14 cellular contexts compared by ENCODE assay signal in genomic region chr1:66251521-66251920, GRCh38.
DNase-seq lines count a peak whose midpoint lies in the region; ATAC-seq and TF ChIP-seq lines count a peak whose summit lies in the region.
"Had no signal": no experiment of that assay in that cellular context is flagged by ENCODE, and none has a peak within 500 bp of the region (broad histone marks: within the 10 kb centered on the region; RNA-seq: fewer than 3 reads in every experiment).

No MANE protein-coding gene starts in this region.

- ATAC-seq in HG03135 (IDR thresholded peaks at IDR 0.05; ENCODE audit: unreplicated experiment) (peak; percentile 44), mucosa of descending colon (peak; percentile 35), HG03108 (IDR thresholded peaks at IDR 0.05; ENCODE audit: unreplicated experiment) (no peak), HG03521 (IDR thresholded peaks at IDR 0.05; ENCODE audit: unreplicated experiment) (no peak)

- no peak for TF ChIP-seq CTCF in mucosa of descending colon (IDR thresholded peaks at IDR 0.05)

- intact Hi-C loops in mucosa of descending colon (cut with DNase I, micrococcal nuclease) (loop anchor here in 1 of 2 donors (5.0 kb wide), 1 partner anchor 196 kb away; no protein-coding TSS in a partner anchor), posterior vena cava (cut with DNase I) (loop anchor here (5.0 kb wide), 1 partner anchor 196 kb away; no protein-coding TSS in a partner anchor)

- peaks cover 8% of the 10 kb centered on the region for H3K4me1 ChIP-seq in SJCRH30
- no peaks in the 10 kb centered on the region for H3K4me1 ChIP-seq in mucosa of descending colon (ENCODE audit: low read depth)

- H3K4me3 ChIP-seq in SJCRH30 (no peak overlapping the region), mucosa of descending colon (no peak overlapping the region)
- H3K4me3 ChIP-seq: skin epidermis had no signal

- H3K27ac ChIP-seq in SJCRH30: no peak overlapping the region
- H3K27ac ChIP-seq: skin epidermis had no signal

- H3K36me3 ChIP-seq in SJCRH30 (no peaks in the 10 kb centered on the region), mucosa of descending colon (ENCODE audit: low read depth) (no peaks in the 10 kb centered on the region)

- H3K9me3 ChIP-seq in SJCRH30 (replicated peaks) (no peaks in the 10 kb centered on the region), mucosa of descending colon (no peaks in the 10 kb centered on the region)

- peak; percentile 48 for DNase-seq in SIG-M5 treated with dmso at 0.1 percent for 504 hours (lab: John Stamatoyannopoulos, UW; ENCODE audit: unreplicated experiment)
- no peak for DNase-seq in SIG-M5 (lab: John Stamatoyannopoulos, UW)
- peak; percentile 63 to 82 for DNase-seq in SJCRH30
- no peak for DNase-seq in mucosa of descending colon
- no peak for DNase-seq in posterior vena cava (ENCODE audit: low spot score)
- DNase-seq: ACHN; activated effector memory CD4-positive, alpha-beta T cell treated with Interleukin-2 at 50 U/mL for 16 hours; glutamatergic neuron; midbrain; NCI-H1694 had no signal

- no peaks in the 10 kb centered on the region for H3K27me3 ChIP-seq in SJCRH30

Comparison
In these comparisons a context has a peak if more than half of its experiments do, and no peak if none do; other contexts are left out.
1. DNase-seq: peak in SIG-M5 treated with dmso at 0.1 percent for 504 hours (single experiment) and SJCRH30 (2 of 2); none in SIG-M5 (single experiment), mucosa of descending colon (0 of 3) and posterior vena cava (single experiment).
2. ATAC-seq: peak in HG03135 (single experiment) and mucosa of descending colon (single experiment); none in HG03108 (single experiment) and HG03521 (single experiment).